27 cellular contexts compared by ENCODE assay signal in genomic region chr12:17283563-17283962, GRCh38.
DNase-seq lines count a peak whose midpoint lies in the region; ATAC-seq, FAIRE-seq and TF ChIP-seq lines count a peak whose summit lies in the region.
"Had no signal": no experiment of that assay in that cellular context is flagged by ENCODE, and none has a peak within 500 bp of the region (broad histone marks: within the 10 kb centered on the region; RNA-seq: fewer than 3 reads in every experiment).

No MANE protein-coding gene starts in this region.

- in situ Hi-C loops in HepG2 (cut with HindIII; ENCODE audit: extremely low pct_ligation_motif_present, low pct_unique_long_range_greater_than_20kb) = no loop called here

- intact Hi-C loops in HepG2 (cut with micrococcal nuclease; ENCODE audit: unreplicated experiment) = no loop called here
- intact Hi-C loops in right lobe of liver (cut with DNase I) = no loop called here

- H3K79me2 ChIP-seq in HepG2 (ENCODE audit: insufficient read depth, low read length) = no peaks in the 10 kb centered on the region
- no peaks in the 10 kb centered on the region for H3K79me2 ChIP-seq in mesendoderm (ENCODE audit: control insufficient read depth, insufficient read depth, low read length)

- no peak overlapping the region for H4K5ac ChIP-seq in mesendoderm (ENCODE audit: low read length)

- no peak for DNase-seq in HepG2 (ENCODE audit: low spot score)
- DNase-seq in right lobe of liver = no peak
- peak; percentile 65 for DNase-seq in endodermal cell
- peak; percentile 45 for DNase-seq in mesendoderm
- no peak for DNase-seq in T-helper 17 cell
- no peak for DNase-seq in NCI-H1092 (lab: John Stamatoyannopoulos, UW)
- DNase-seq in activated naive CD8-positive, alpha-beta T cell treated with anti-CD3 and anti-CD28 coated beads for 36 hours = no peak
- no peak for DNase-seq in HK-2 (ENCODE audit: unreplicated experiment)
- DNase-seq: ACHN; AML-193; BE2C; CD4-positive, alpha-beta T cell; CD8-positive, alpha-beta memory T cell; DMS 273 treated with DMSO at 0.1 percent for 48 hours; DMS79; EL; GDM1; GOT3; H7; HCEC 1CT had no signal

- H2AK5ac ChIP-seq in mesendoderm (ENCODE audit: low read length) = no peak overlapping the region

- TF ChIP-seq EP300 in HepG2 (IDR thresholded peaks at IDR 0.05; ENCODE audit: low read depth in 2 of 2, low read length in 2 of 2) (no peak), HepG2 (CRISPR knock-in tag; IDR thresholded peaks at IDR 0.05; ENCODE audit: borderline replicate concordance) (no peak)

- H3K27ac ChIP-seq in HepG2 (ENCODE audit: extremely low read length, insufficient read depth, low read length) (no peak overlapping the region), right lobe of liver (no peak overlapping the region), endodermal cell (ENCODE audit: low read depth, low read length) (no peak overlapping the region), mesendoderm (ENCODE audit: low read depth, low read length) (no peak overlapping the region)
- H3K27ac ChIP-seq: 22Rv1; BLaER1 treated with 17β-estradiol and CSF1 and Interleukin-3, amounts not matched to agents 10 nM and 100 nM had no signal

- H3K4me3 Mint-ChIP-seq in endodermal cell (no peak overlapping the region), T-helper 17 cell (no peak overlapping the region)
- no peak overlapping the region for H3K4me3 Mint-ChIP-seq in activated naive CD8-positive, alpha-beta T cell treated with anti-CD3 and anti-CD28 coated beads for 36 hours
- H3K4me3 Mint-ChIP-seq: CD14-positive monocyte; CD4-positive, alpha-beta T cell; CD8-positive, alpha-beta memory T cell had no signal

- H3K36me3 ChIP-seq in HepG2 (replicated peaks in 1 of 2; ENCODE audit: control insufficient read depth in 1 of 2, insufficient read depth in 2 of 2, low read length in 2 of 2) (no peaks in the 10 kb centered on the region), right lobe of liver (no peaks in the 10 kb centered on the region), endodermal cell (ENCODE audit: control insufficient read depth, insufficient read depth, low read length) (no peaks in the 10 kb centered on the region), mesendoderm (ENCODE audit: control insufficient read depth, insufficient read depth, low read length) (no peaks in the 10 kb centered on the region)
- H3K36me3 ChIP-seq: BE2C; BLaER1 treated with 17β-estradiol and CSF1 and Interleukin-3, amounts not matched to agents 10 nM and 100 nM had no signal

- FAIRE-seq in HepG2 (lab: Jason Lieb, UNC) = no peak
- FAIRE-seq: A204.1, D721Med, GM12878, GM19239 had no signal

- H3K4me1 ChIP-seq in HepG2 (ENCODE audit: insufficient read depth, low read length) = no peaks in the 10 kb centered on the region
- no peaks in the 10 kb centered on the region for H3K4me1 ChIP-seq in right lobe of liver
- H3K4me1 ChIP-seq in endodermal cell (ENCODE audit: control insufficient read depth, insufficient read depth, low read length) = no peaks in the 10 kb centered on the region
- no peaks in the 10 kb centered on the region for H3K4me1 ChIP-seq in mesendoderm (ENCODE audit: control insufficient read depth, low read depth, low read length)
- H3K4me1 ChIP-seq: BE2C; BLaER1 treated with 17β-estradiol and CSF1 and Interleukin-3, amounts not matched to agents 10 nM and 100 nM had no signal

- no peak overlapping the region for H3K18ac ChIP-seq in mesendoderm (ENCODE audit: low read length)

- H3K79me1 ChIP-seq in mesendoderm (ENCODE audit: low read length) = no peaks in the 10 kb centered on the region

- H3K9me3 Mint-ChIP-seq in endodermal cell = peaks cover 62% of the 10 kb centered on the region
- peaks cover 10% of the 10 kb centered on the region for H3K9me3 Mint-ChIP-seq in activated naive CD8-positive, alpha-beta T cell treated with anti-CD3 and anti-CD28 coated beads for 36 hours

- peaks cover 38% of the 10 kb centered on the region for H3K36me3 Mint-ChIP-seq in endodermal cell (ENCODE audit: low read depth)
- H3K36me3 Mint-ChIP-seq in T-helper 17 cell (ENCODE audit: low read depth) = no peaks in the 10 kb centered on the region
- H3K36me3 Mint-ChIP-seq in activated naive CD8-positive, alpha-beta T cell treated with anti-CD3 and anti-CD28 coated beads for 36 hours = no peaks in the 10 kb centered on the region
- H3K36me3 Mint-ChIP-seq: CD14-positive monocyte; CD8-positive, alpha-beta memory T cell had no signal

- ATAC-seq in HepG2 = no peak
- ATAC-seq in right lobe of liver = no peak
- ATAC-seq in T-helper 17 cell = no peak
- ATAC-seq: GM12878 had no signal

- TF ChIP-seq POLR2A in HepG2 (IDR thresholded peaks at IDR 0.05; ENCODE audit: insufficient read depth in 1 of 2, low read depth in 2 of 2, low read length in 2 of 2) (no peak), right lobe of liver (IDR thresholded peaks at IDR 0.05) (no peak)

- H3K4me1 Mint-ChIP-seq in endodermal cell (no peaks in the 10 kb centered on the region), T-helper 17 cell (no peaks in the 10 kb centered on the region)
- H3K4me1 Mint-ChIP-seq in activated naive CD8-positive, alpha-beta T cell treated with anti-CD3 and anti-CD28 coated beads for 36 hours = no peaks in the 10 kb centered on the region
- H3K4me1 Mint-ChIP-seq: CD14-positive monocyte; CD8-positive, alpha-beta memory T cell had no signal

- TF ChIP-seq CTCF in HepG2 (CRISPR knock-in tag; IDR thresholded peaks at IDR 0.05) = no peak
- no peak for TF ChIP-seq CTCF in right lobe of liver (IDR thresholded peaks at IDR 0.05)
- TF ChIP-seq CTCF in endodermal cell (conservative IDR thresholded peaks at IDR 0.05) = no peak

- H3K27me3 ChIP-seq in HepG2 (ENCODE audit: control insufficient read depth in 1 of 2, insufficient read depth in 2 of 2, low read length in 2 of 2) (no peaks in the 10 kb centered on the region), right lobe of liver (no peaks in the 10 kb centered on the region), endodermal cell (ENCODE audit: control insufficient read depth, insufficient read depth, low read length, poor library complexity, severe bottlenecking) (no peaks in the 10 kb centered on the region), mesendoderm (ENCODE audit: insufficient read depth, low read length, poor library complexity) (no peaks in the 10 kb centered on the region)
- H3K27me3 ChIP-seq: BE2C; BLaER1 treated with 17β-estradiol and CSF1 and Interleukin-3, amounts not matched to agents 10 nM and 100 nM had no signal

- H4K20me1 ChIP-seq in HepG2 (ENCODE audit: insufficient read depth, low read length) = no peaks in the 10 kb centered on the region
- H4K20me1 ChIP-seq: BLaER1 treated with 17β-estradiol and CSF1 and Interleukin-3, amounts not matched to agents 10 nM and 100 nM had no signal

- no peak overlapping the region for H2BK5ac ChIP-seq in mesendoderm (ENCODE audit: low read length)

- H4K8ac ChIP-seq in mesendoderm (ENCODE audit: low read depth, low read length) = no peak overlapping the region

- TF ChIP-seq RAD21 in HepG2 (CRISPR knock-in tag; IDR thresholded peaks at IDR 0.05) = no peak

- CTCF ChIA-PET in HepG2 (lab: Yijun Ruan, JAX; ENCODE audit: low intra/inter-chr PET ratio, low total read pairs) = no interaction called here

- no peak overlapping the region for H3K4me3 ChIP-seq in HepG2 (replicated peaks in 1 of 3; ENCODE audit: insufficient read depth in 1 of 3, low read depth in 2 of 3, low read length in 3 of 3)
- no peak overlapping the region for H3K4me3 ChIP-seq in right lobe of liver
- peak overlapping the region; percentile 73 for H3K4me3 ChIP-seq in endodermal cell (ENCODE audit: low read length)
- no peak overlapping the region for H3K4me3 ChIP-seq in mesendoderm (ENCODE audit: low read length)
- H3K4me3 ChIP-seq: BLaER1 treated with 17β-estradiol and CSF1 and Interleukin-3, amounts not matched to agents 10 nM and 100 nM; GM12878 had no signal

- WGBS in HepG2 (ENCODE audit: low lambda C conversion rate) = 58% methylated on average over 9 of the region's 9 CpGs
- WGBS in right lobe of liver (ENCODE audit: insufficient coverage, low coverage, low lambda C conversion rate, missing lambda C conversion rate) = 65% methylated on average over 4 of the region's 9 CpGs
- 89 to 91% methylated on average over 9 of the region's 9 CpGs for WGBS in endodermal cell (ENCODE audit: insufficient coverage in 1 of 2, insufficient read length in 1 of 2), 2 experiments
- no CpG with 5 or more reads among the region's 9 CpGs for WGBS in mesendoderm (ENCODE audit: extremely low coverage, insufficient coverage, low lambda C conversion rate)

- H3K27me3 Mint-ChIP-seq in endodermal cell (ENCODE audit: insufficient read depth) (no peaks in the 10 kb centered on the region), T-helper 17 cell (no peaks in the 10 kb centered on the region)
- no peaks in the 10 kb centered on the region for H3K27me3 Mint-ChIP-seq in activated naive CD8-positive, alpha-beta T cell treated with anti-CD3 and anti-CD28 coated beads for 36 hours
- H3K27me3 Mint-ChIP-seq: CD4-positive, alpha-beta T cell; CD8-positive, alpha-beta memory T cell had no signal

- H3K9ac ChIP-seq in HepG2 (ENCODE audit: insufficient read depth, low read depth, low read length) (no peak overlapping the region), endodermal cell (ENCODE audit: extremely low read depth, low read length, poor library complexity, severe bottlenecking) (no peak overlapping the region), mesendoderm (ENCODE audit: low read length) (no peak overlapping the region)
- H3K9ac ChIP-seq: BLaER1 treated with 17β-estradiol and CSF1 and Interleukin-3, amounts not matched to agents 10 nM and 100 nM had no signal

- no peak overlapping the region for H2AFZ ChIP-seq in HepG2 (ENCODE audit: low read length)

- no peak overlapping the region for H3K56ac ChIP-seq in mesendoderm (ENCODE audit: low read length)

- no peak overlapping the region for H2BK15ac ChIP-seq in mesendoderm (replicated peaks; ENCODE audit: low read depth)

- no peak overlapping the region for H3K23ac ChIP-seq in mesendoderm (ENCODE audit: low read length)

- H3K27ac Mint-ChIP-seq in endodermal cell (no peak overlapping the region), T-helper 17 cell (no peak overlapping the region)
- no peak overlapping the region for H3K27ac Mint-ChIP-seq in activated naive CD8-positive, alpha-beta T cell treated with anti-CD3 and anti-CD28 coated beads for 36 hours
- H3K27ac Mint-ChIP-seq: CD14-positive monocyte; CD4-positive, alpha-beta T cell; CD8-positive, alpha-beta memory T cell had no signal

- H3K4me2 ChIP-seq in HepG2 (ENCODE audit: low read depth, low read length) = no peak overlapping the region
- no peak overlapping the region for H3K4me2 ChIP-seq in mesendoderm (ENCODE audit: low read length)
- H3K4me2 ChIP-seq: BLaER1 treated with 17β-estradiol and CSF1 and Interleukin-3, amounts not matched to agents 10 nM and 100 nM had no signal

- no peak overlapping the region for H3K4ac ChIP-seq in mesendoderm (ENCODE audit: low read depth, low read length)

- no peak overlapping the region for H2BK120ac ChIP-seq in mesendoderm (ENCODE audit: low read depth, low read length)

- POLR2A ChIA-PET in HepG2 (lab: Yijun Ruan, JAX) = no interaction called here

- BruUV-seq in HepG2 (replicated peaks; lab: Mats Ljungman, UMichigan) = no TSS peak

- H3K9me3 ChIP-seq in HepG2 (ENCODE audit: low read length) = peaks cover 50% of the 10 kb centered on the region
- H3K9me3 ChIP-seq in right lobe of liver = no peaks in the 10 kb centered on the region
- peaks cover 65% of the 10 kb centered on the region for H3K9me3 ChIP-seq in endodermal cell (ENCODE audit: control insufficient read depth, low read length)
- no peaks in the 10 kb centered on the region for H3K9me3 ChIP-seq in T-helper 17 cell (ENCODE audit: control insufficient read depth, low read length, poor library complexity, severe bottlenecking)
- H3K9me3 ChIP-seq: BE2C had no signal

Comparison
In these comparisons a context has a peak if more than half of its experiments do, and no peak if none do; other contexts are left out.
1. DNase-seq: peak in endodermal cell (single experiment) and mesendoderm (single experiment); none in HepG2 (single experiment), right lobe of liver (0 of 3), T-helper 17 cell (0 of 3), NCI-H1092 (single experiment), activated naive CD8-positive, alpha-beta T cell treated with anti-CD3 and anti-CD28 coated beads for 36 hours (single experiment) and HK-2 (single experiment).